ENCODE assay signal across 8 cellular contexts in genomic region chr12:54958048-54958658, GRCh38. TPM values are rescaled to one million over a fixed set of nuclear protein-coding genes. Genes with fewer than 3 reads are reported as not detected.
A peak's percentile ranks its signal among the peaks of the same experiment; 100 is the strongest.
DNase-seq lines count a peak whose midpoint lies in the region; ATAC-seq and TF ChIP-seq lines count a peak whose summit lies in the region.

No MANE protein-coding gene starts in this region.

- H3K36me3 ChIP-seq in HAP-1 (replicated peaks): no peaks in the 10 kb centered on the region
- H3K36me3 ChIP-seq in WERI-Rb-1: no peaks in the 10 kb centered on the region
- H3K36me3 ChIP-seq in endodermal cell (ENCODE audit: control insufficient read depth, insufficient read depth, low read length): no peaks in the 10 kb centered on the region

- H3K4me3 ChIP-seq in HAP-1 (no peak overlapping the region), WERI-Rb-1 (ENCODE audit: low read depth, low read length) (no peak overlapping the region), endodermal cell (ENCODE audit: low read length) (no peak overlapping the region)

- H3K4me1 ChIP-seq in HAP-1 (no peaks in the 10 kb centered on the region), endodermal cell (ENCODE audit: control insufficient read depth, insufficient read depth, low read length) (no peaks in the 10 kb centered on the region)

- TF ChIP-seq POLR2A in GM18505 (IDR thresholded peaks at IDR 0.05; ENCODE audit: borderline replicate concordance, extremely low read depth, insufficient read depth, insufficient read length): no peak

- no peaks in the 10 kb centered on the region for H3K36me3 Mint-ChIP-seq in endodermal cell (ENCODE audit: low read depth)
- no peaks in the 10 kb centered on the region for H3K36me3 Mint-ChIP-seq in mesothelial cell of epicardium
- no peaks in the 10 kb centered on the region for H3K36me3 Mint-ChIP-seq in type B pancreatic cell

- TF ChIP-seq CTCF in WERI-Rb-1 (IDR thresholded peaks at IDR 0.05; ENCODE audit: low read depth, low read length) (peak; percentile 29; the same call in 1 of the 2 replicates), endodermal cell (conservative IDR thresholded peaks at IDR 0.05) (peak; percentile 88), mesothelial cell of epicardium (IDR thresholded peaks at IDR 0.05; ENCODE audit: unreplicated experiment) (peak; percentile 74), type B pancreatic cell (conservative IDR thresholded peaks at IDR 0.05) (peak; percentile 91)

- H3K4me1 Mint-ChIP-seq in endodermal cell (peaks cover 22% of the 10 kb centered on the region), mesothelial cell of epicardium (peaks cover 3% of the 10 kb centered on the region), type B pancreatic cell (ENCODE audit: unreplicated experiment) (no peaks in the 10 kb centered on the region)

- H3K27me3 ChIP-seq in HAP-1 (ENCODE audit: low read depth) (no peaks in the 10 kb centered on the region), WERI-Rb-1 (ENCODE audit: insufficient read depth, low read depth, severe bottlenecking) (no peaks in the 10 kb centered on the region), endodermal cell (ENCODE audit: control insufficient read depth, insufficient read depth, low read length, poor library complexity, severe bottlenecking) (no peaks in the 10 kb centered on the region)

- H3K9me3 Mint-ChIP-seq in endodermal cell (peaks cover 1% of the 10 kb centered on the region), mesothelial cell of epicardium (no peaks in the 10 kb centered on the region), type B pancreatic cell (no peaks in the 10 kb centered on the region)

- no peaks in the 10 kb centered on the region for H3K27me3 Mint-ChIP-seq in endodermal cell (ENCODE audit: insufficient read depth)
- H3K27me3 Mint-ChIP-seq in mesothelial cell of epicardium (ENCODE audit: low read depth): peaks cover 39% of the 10 kb centered on the region
- H3K27me3 Mint-ChIP-seq in type B pancreatic cell: peaks cover 32% of the 10 kb centered on the region

- H3K27ac ChIP-seq in WERI-Rb-1 (no peak overlapping the region), endodermal cell (ENCODE audit: low read depth, low read length) (no peak overlapping the region)

- H3K9me3 ChIP-seq in HAP-1: no peaks in the 10 kb centered on the region
- no peaks in the 10 kb centered on the region for H3K9me3 ChIP-seq in WERI-Rb-1 (ENCODE audit: severe bottlenecking)
- H3K9me3 ChIP-seq in endodermal cell (ENCODE audit: control insufficient read depth, low read length): peaks cover 2% of the 10 kb centered on the region

- no peak overlapping the region for H3K9ac ChIP-seq in endodermal cell (ENCODE audit: extremely low read depth, low read length, poor library complexity, severe bottlenecking)

- 96% methylated on average over 3 of the region's 3 CpGs; no CpG with 5 or more reads in 1 of the 2 experiments for WGBS in endodermal cell (ENCODE audit: insufficient coverage in 1 of 2, insufficient read length in 1 of 2), 2 experiments

- H3K27ac Mint-ChIP-seq in endodermal cell (no peak overlapping the region), mesothelial cell of epicardium (no peak overlapping the region), type B pancreatic cell (no peak overlapping the region)

- no peak for ATAC-seq in GM18505 (IDR thresholded peaks at IDR 0.05; ENCODE audit: unreplicated experiment)

- in situ Hi-C loops in HAP-1 (cut with MboI; ENCODE audit: low sequenced_read_pairs): loop anchor here (10.0 to 25.0 kb wide), 2 partner anchors 113 to 221 kb away; no protein-coding TSS in a partner anchor

- H3K4me3 Mint-ChIP-seq in endodermal cell (no peak overlapping the region), mesothelial cell of epicardium (no peak overlapping the region), type B pancreatic cell (no peak overlapping the region)

- peak; percentile 70 for DNase-seq in DMS 273 (lab: John Stamatoyannopoulos, UW; ENCODE audit: unreplicated experiment)
- DNase-seq in HAP-1 (ENCODE audit: low spot score in 2 of 2): peak; percentile 59 to 66
- DNase-seq in NCI-H2171 treated with DMSO at 0.1 percent for 48 hours (lab: John Stamatoyannopoulos, UW): peak; percentile 63
- DNase-seq in WERI-Rb-1: peak; percentile 60
- DNase-seq in endodermal cell: peak; percentile 84
- DNase-seq in mesothelial cell of epicardium (ENCODE audit: low spot score in 2 of 2, unreplicated experiment in 2 of 2): peak in 1 of 2 experiments; percentile 59
- DNase-seq in type B pancreatic cell (ENCODE audit: extremely low spot score, unreplicated experiment): no peak

RNA-seq across cellular contexts. Expression of gene TESPA1, which starts 26.4 kb away (rescaled TPM):
- total RNA-seq in endodermal cell (not detected), mesothelial cell of epicardium (0.16 to 0.31 TPM (median 0.20 TPM) in 3 replicates), type B pancreatic cell (ENCODE audit: low replicate concordance) (not detected in 2 replicates)
- not detected for polyA plus RNA-seq in endodermal cell (2013, experiment 1 of 2)
- polyA plus RNA-seq in endodermal cell (2013, experiment 2 of 2): not detected

Comparison
In these comparisons a context has a peak if more than half of its experiments do, and no peak if none do; other contexts are left out.
1. CTCF ChIP-seq: peak in every context shown above with its lines; median percentile 91 in type B pancreatic cell; 88 in endodermal cell; 74 in mesothelial cell of epicardium; 29 in WERI-Rb-1.